13 cellular contexts compared by ENCODE assay signal in the genomic region with DNA sequence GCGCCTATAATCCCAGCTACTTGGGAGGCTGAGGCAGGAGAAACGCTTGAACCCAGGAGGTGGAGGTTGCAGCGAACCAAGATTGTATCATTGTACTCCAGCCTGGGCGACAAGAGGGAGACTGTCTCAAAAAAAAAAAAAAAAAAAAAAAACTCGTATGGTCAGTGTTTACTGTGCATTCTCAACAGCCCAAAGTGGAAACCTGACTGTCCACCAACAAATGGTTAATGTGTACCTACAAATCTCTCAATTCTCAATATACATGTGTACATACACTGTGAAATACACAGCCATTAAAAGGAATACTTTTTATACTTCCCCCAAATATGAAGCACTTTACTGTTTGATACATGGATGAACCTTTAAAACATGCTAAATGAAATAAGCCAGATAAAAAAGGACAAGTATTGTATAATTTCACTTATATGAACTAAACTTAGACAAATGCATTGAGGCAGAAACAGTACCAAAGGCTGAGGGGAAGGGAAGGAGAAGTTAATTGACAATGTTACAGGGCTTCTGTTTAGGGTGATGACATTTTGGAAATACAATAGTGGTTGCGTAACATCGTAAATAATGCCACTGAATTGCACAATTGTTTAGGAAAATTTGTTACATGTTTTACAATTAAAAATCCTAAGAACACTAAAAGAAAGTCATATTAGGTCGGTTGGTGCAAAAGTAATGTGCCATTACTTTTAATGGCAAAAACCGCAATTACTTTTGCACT. TPM values are rescaled to one million over a fixed set of nuclear protein-coding genes. Genes with fewer than 3 reads are reported as not detected.
DNase-seq lines count a peak whose midpoint lies in the region; FAIRE-seq and TF ChIP-seq lines count a peak whose summit lies in the region.
"Had no signal": no experiment of that assay in that cellular context is flagged by ENCODE, and none has a peak within 500 bp of the region (broad histone marks: within the 10 kb centered on the region; RNA-seq: fewer than 3 reads in every experiment).

No MANE protein-coding gene starts in this region.

- FAIRE-seq in H1 (lab: Jason Lieb, UNC) = no peak
- FAIRE-seq: pancreas had no signal

- H3K27me3 ChIP-seq in H1 (replicated peaks in 1 of 4; ENCODE audit: control insufficient read depth in 3 of 4, extremely low read depth in 1 of 4, insufficient read depth in 3 of 4, low read length in 3 of 4) (no peaks in the 10 kb centered on the region), neutrophil (no peaks in the 10 kb centered on the region), mesendoderm (ENCODE audit: insufficient read depth, low read length, poor library complexity) (no peaks in the 10 kb centered on the region)
- H3K27me3 ChIP-seq: pancreas, transverse colon had no signal

- peaks cover 2 to 6% (median 3%) of the 10 kb centered on the region in 3 donors for H3K27me3 Mint-ChIP-seq in immature natural killer cell (ENCODE audit: low read depth in 3 of 3)
- H3K27me3 Mint-ChIP-seq: activated naive CD4-positive, alpha-beta T cell treated with anti-CD3 and anti-CD28 coated beads, Interleukin-2, amount 10 ng/mL, durations not matched to agents 7 days and 5 days had no signal

- DNase-seq in SIG-M5 treated with dmso at 0.1 percent for 504 hours (lab: John Stamatoyannopoulos, UW; ENCODE audit: unreplicated experiment) (peak; percentile 64), SIG-M5 (lab: John Stamatoyannopoulos, UW) (no peak), NOMO-1 (lab: John Stamatoyannopoulos, UW; ENCODE audit: unreplicated experiment in 2 of 2) (peak; percentile 46 to 71), H1 (ENCODE audit: low read depth in 1 of 2, low spot score in 2 of 2) (no peak), mesendoderm (no peak), immature natural killer cell (no peak), HPDE6-E6E7 (ENCODE audit: extremely low spot score) (no peak)
- DNase-seq: activated naive CD4-positive, alpha-beta T cell treated with anti-CD3 and anti-CD28 coated beads, Interleukin-2, amount 10 ng/mL, durations not matched to agents 7 days and 5 days; NCI-H2171 treated with DMSO at 0.1 percent for 48 hours; stimulated activated CD4-positive, alpha-beta T cell treated with anti-CD3 and anti-CD28 coated beads, Interleukin-15, amount 100 ng/mL, for 24 hours; transverse colon had no signal

- no peak overlapping the region for H2BK5ac ChIP-seq in H1 (ENCODE audit: low read depth, low read length)
- no peak overlapping the region for H2BK5ac ChIP-seq in mesendoderm (ENCODE audit: low read length)

- H3K23me2 ChIP-seq in H1 (ENCODE audit: low read depth, low read length) = 0 out of 2 replicates have a peak, but pooled peaks cover 3% of the 10 kb centered on the region

- TF ChIP-seq POLR2A in H1 (IDR thresholded peaks at IDR 0.05; ENCODE audit: control extremely low read depth in 1 of 2, low read depth in 2 of 2, low read length in 2 of 2) = no peak

- H3K4me1 ChIP-seq in H1 (replicated peaks in 1 of 4; ENCODE audit: control insufficient read depth in 3 of 4, insufficient read depth in 4 of 4, low read length in 3 of 4) (peaks cover 0 to 8% (median 3%) of the 10 kb centered on the region in 4 experiments; a peak in 4 of 7 replicates), neutrophil (ENCODE audit: control insufficient read depth in 1 of 2, insufficient read depth in 1 of 2, low read depth in 1 of 2, low read length in 1 of 2) (peaks cover 49 to 55% of the 10 kb centered on the region in 2 experiments), mesendoderm (ENCODE audit: control insufficient read depth, low read depth, low read length) (peaks cover 2% of the 10 kb centered on the region)

- no peak overlapping the region for H2AFZ ChIP-seq in H1 (ENCODE audit: low read length)

- H2AK5ac ChIP-seq in H1 (ENCODE audit: low read depth, low read length) = no peak overlapping the region
- H2AK5ac ChIP-seq in mesendoderm (ENCODE audit: low read length) = no peak overlapping the region

- peaks cover 14 to 21% of the 10 kb centered on the region in 2 donors for H3K4me1 Mint-ChIP-seq in immature natural killer cell

- no peak overlapping the region for H2BK20ac ChIP-seq in H1 (ENCODE audit: low read length)

- no peaks in the 10 kb centered on the region for H3K9me3 Mint-ChIP-seq in immature natural killer cell
- H3K9me3 Mint-ChIP-seq: activated naive CD4-positive, alpha-beta T cell treated with anti-CD3 and anti-CD28 coated beads, Interleukin-2, amount 10 ng/mL, durations not matched to agents 7 days and 5 days had no signal

- H3K27ac Mint-ChIP-seq in immature natural killer cell = peak overlapping the region in 2 of 6 donors; percentile 1 to 18
- H3K27ac Mint-ChIP-seq: activated naive CD4-positive, alpha-beta T cell treated with anti-CD3 and anti-CD28 coated beads, Interleukin-2, amount 10 ng/mL, durations not matched to agents 7 days and 5 days had no signal

- no peak for TF ChIP-seq RAD21 in H1 (IDR thresholded peaks at IDR 0.05 in 1 of 2, conservative IDR thresholded peaks at IDR 0.05 in 1 of 2; ENCODE audit: low read depth in 2 of 2, low read length in 2 of 2)

- H3K36me3 ChIP-seq in H1 (ENCODE audit: control insufficient read depth in 2 of 4, insufficient read depth in 4 of 4, low read length in 3 of 4) (peaks cover 5 to 43% (median 29%) of the 10 kb centered on the region in 4 experiments), neutrophil (peaks cover 43% of the 10 kb centered on the region), mesendoderm (ENCODE audit: control insufficient read depth, insufficient read depth, low read length) (peaks cover 7% of the 10 kb centered on the region)

- H3K79me1 ChIP-seq in H1 (ENCODE audit: low read depth, low read length) = no peaks in the 10 kb centered on the region
- no peaks in the 10 kb centered on the region for H3K79me1 ChIP-seq in mesendoderm (ENCODE audit: low read length)

- no peak overlapping the region for H3K14ac ChIP-seq in H1 (ENCODE audit: insufficient read length)

- no peak overlapping the region for H3K18ac ChIP-seq in H1 (ENCODE audit: extremely low read depth, low read length)
- no peak overlapping the region for H3K18ac ChIP-seq in mesendoderm (ENCODE audit: low read length)

- H2BK15ac ChIP-seq in H1 (ENCODE audit: low read length) (no peak overlapping the region), mesendoderm (replicated peaks; ENCODE audit: low read depth) (no peak overlapping the region)

- CTCF ChIA-PET in H1 (lab: Charles Lee; ENCODE audit: partially characterized antibody) = interaction anchor here (0.9 to 1.1 kb wide), 2 partner anchors 175 to 246 kb away, joined by 3 read pairs; no protein-coding TSS in a partner anchor

- H3K23ac ChIP-seq in H1 (ENCODE audit: insufficient read length) (no peak overlapping the region), mesendoderm (ENCODE audit: low read length) (no peak overlapping the region)

- no peak overlapping the region for H3K4me3 Mint-ChIP-seq in immature natural killer cell
- H3K4me3 Mint-ChIP-seq: activated naive CD4-positive, alpha-beta T cell treated with anti-CD3 and anti-CD28 coated beads, Interleukin-2, amount 10 ng/mL, durations not matched to agents 7 days and 5 days had no signal

- TF ChIP-seq EP300 in H1 (IDR thresholded peaks at IDR 0.05; ENCODE audit: borderline replicate concordance in 1 of 2, low read depth in 2 of 2, low read length in 2 of 2) = no peak

- no peak overlapping the region for H4K8ac ChIP-seq in H1 (ENCODE audit: extremely low read depth, insufficient read depth, low read length)
- no peak overlapping the region for H4K8ac ChIP-seq in mesendoderm (ENCODE audit: low read depth, low read length)

- H3K9me3 ChIP-seq in H1 (ENCODE audit: insufficient read depth in 2 of 2, low read depth in 1 of 2, low read length in 1 of 2) (no peaks in the 10 kb centered on the region), neutrophil (no peaks in the 10 kb centered on the region)
- H3K9me3 ChIP-seq: pancreas, transverse colon had no signal

- POLR2A ChIA-PET in H1 (lab: Charles Lee; ENCODE audit: partially characterized antibody) = interaction anchor here (1.7 to 7.5 kb wide), 3 partner anchors 13 to 16 kb away, joined by 3 to 84 read pairs (median 78); a partner anchor contains a TSS

- peaks cover 18 to 20% (median 18%) of the 10 kb centered on the region in 3 donors for H3K36me3 Mint-ChIP-seq in immature natural killer cell

- H4K5ac ChIP-seq in H1 (ENCODE audit: insufficient read length, low read depth, low read length) (no peak overlapping the region), mesendoderm (ENCODE audit: low read length) (no peak overlapping the region)

- 85% methylated on average over 8 of the region's 9 CpGs; no CpG with 5 or more reads in 1 of the 2 experiments for WGBS in H1 (ENCODE audit: extremely low coverage in 1 of 2, insufficient coverage in 1 of 2, insufficient read length in 1 of 2, insufficient replicate concordance in 2 of 2, low coverage in 1 of 2, low lambda C conversion rate in 2 of 2, missing lambda C conversion rate in 1 of 2), 2 experiments
- WGBS in mesendoderm (ENCODE audit: extremely low coverage, insufficient coverage, low lambda C conversion rate) = no CpG with 5 or more reads among the region's 9 CpGs

- H3K27ac ChIP-seq in H1 (ENCODE audit: low read depth, low read length) (no peak overlapping the region), neutrophil (peak overlapping the region; percentile 71), mesendoderm (ENCODE audit: low read depth, low read length) (no peak overlapping the region)
- H3K27ac ChIP-seq: transverse colon had no signal

- H2BK120ac ChIP-seq in H1 (replicated peaks; ENCODE audit: low read depth, low read length) (no peak overlapping the region), mesendoderm (ENCODE audit: low read depth, low read length) (no peak overlapping the region)

- H3K79me2 ChIP-seq in H1 (ENCODE audit: control insufficient read depth in 1 of 2, insufficient read depth in 2 of 2, low read length in 2 of 2) = no peaks in the 10 kb centered on the region
- no peaks in the 10 kb centered on the region for H3K79me2 ChIP-seq in mesendoderm (ENCODE audit: control insufficient read depth, insufficient read depth, low read length)

- peaks cover 0 to 3% of the 10 kb centered on the region in 2 experiments for H4K20me1 ChIP-seq in H1 (replicated peaks in 1 of 2; ENCODE audit: control insufficient read depth in 1 of 2, insufficient read depth in 2 of 2, low read length in 2 of 2)

- H3K4ac ChIP-seq in H1 (replicated peaks; ENCODE audit: insufficient read length, low read depth, low read length) (no peak overlapping the region), mesendoderm (ENCODE audit: low read depth, low read length) (no peak overlapping the region)

- no peak overlapping the region for H3K4me2 ChIP-seq in H1 (ENCODE audit: insufficient read depth in 1 of 2, low read depth in 2 of 2, low read length in 2 of 2)
- H3K4me2 ChIP-seq in mesendoderm (ENCODE audit: low read length) = no peak overlapping the region

- no peak overlapping the region for H4K91ac ChIP-seq in H1 (replicated peaks; ENCODE audit: insufficient read length, low read length)

- no peak overlapping the region for H2BK12ac ChIP-seq in H1 (ENCODE audit: low read depth, low read length)

- H3K4me3 ChIP-seq in H1 (ENCODE audit: extremely low read depth in 1 of 4, insufficient read depth in 2 of 4, low read depth in 3 of 4, low read length in 4 of 4) (no peak overlapping the region), neutrophil (ENCODE audit: low read depth in 1 of 2, low read length in 1 of 2) (no peak overlapping the region), mesendoderm (ENCODE audit: low read length) (no peak overlapping the region)
- H3K4me3 ChIP-seq: pancreas, transverse colon had no signal

- TF ChIP-seq CTCF in H1 (IDR thresholded peaks at IDR 0.05; ENCODE audit: control extremely low read depth in 1 of 3, insufficient read depth in 1 of 3, low read depth in 1 of 3, low read length in 3 of 3) (no peak), neutrophil (IDR thresholded peaks at IDR 0.05) (no peak)

- no peak overlapping the region for H3K9ac ChIP-seq in H1 (replicated peaks in 1 of 4; ENCODE audit: extremely low read depth in 1 of 4, low read depth in 3 of 4, low read length in 3 of 4)
- H3K9ac ChIP-seq in mesendoderm (ENCODE audit: low read length) = no peak overlapping the region

- H3K56ac ChIP-seq in H1 (replicated peaks; ENCODE audit: insufficient read length, low read depth, low read length) (no peak overlapping the region), mesendoderm (ENCODE audit: low read length) (no peak overlapping the region)

RNA-seq across cellular contexts. Expression of a gene that starts 16.6 kb away (rescaled TPM):
- total RNA-seq in H1 (2021; fragmentation: NEBNext Ultra II Directional; extraction: Animal tissue kit (Norgen Biotek cat#: 25700)) = 159 and 169 TPM in 2 replicates
- polyA plus RNA-seq in H1 (2011; rRNA removed) (26.4 and 54.4 TPM in 2 replicates), immature natural killer cell (100 to 1,000 TPM in 1 of 3 donors, 10 to 100 TPM in 2; 64.2 to 108 (median 95.2) TPM)
- 71.6 TPM for polyA plus RNA-seq in H1 (2011; cell fraction: cytosol; rRNA removed)
- 19.5 TPM for polyA plus RNA-seq in H1 (2011; cell fraction: nucleus; rRNA removed)
- 107 to 156 TPM (median 119 TPM) in 4 replicates for polyA plus RNA-seq in H1 (2012, experiment 1 of 2)
- polyA plus RNA-seq in H1 (2012, experiment 2 of 2) = 16.9 TPM
- 109 TPM for polyA plus RNA-seq in H1 (2013, experiment 1 of 2)
- 112 TPM for polyA plus RNA-seq in H1 (2013, experiment 2 of 2)
- polyA minus RNA-seq in H1 (2011; rRNA and poly(A)+ RNA removed) = 60.3 and 63.9 TPM in 2 replicates
- 68.3 TPM for polyA minus RNA-seq in H1 (2011; cell fraction: cytosol; rRNA and poly(A)+ RNA removed)
- 45.2 TPM for polyA minus RNA-seq in H1 (2011; cell fraction: nucleus; rRNA and poly(A)+ RNA removed)
- 230 TPM for polyA plus RNA-seq in mesendoderm (2013, experiment 1 of 2)
- 230 TPM for polyA plus RNA-seq in mesendoderm (2013, experiment 2 of 2)

RNA-seq across cellular contexts. Expression of a gene that starts 34.9 kb away (rescaled TPM):
- 25.2 and 26.0 TPM in 2 replicates for total RNA-seq in H1 (2021; fragmentation: NEBNext Ultra II Directional; extraction: Animal tissue kit (Norgen Biotek cat#: 25700))
- polyA plus RNA-seq in H1 (2011; rRNA removed) (6.5 and 8.4 TPM in 2 replicates), immature natural killer cell (10 to 100 TPM; 15.5 to 35.7 (median 22.5) TPM)
- 10.7 TPM for polyA plus RNA-seq in H1 (2011; cell fraction: cytosol; rRNA removed)
- 4.8 TPM for polyA plus RNA-seq in H1 (2011; cell fraction: nucleus; rRNA removed)
- polyA plus RNA-seq in H1 (2012, experiment 1 of 2) = 15.7 to 24.6 TPM (median 17.7 TPM) in 4 replicates
- 2.2 TPM for polyA plus RNA-seq in H1 (2012, experiment 2 of 2)
- polyA plus RNA-seq in H1 (2013, experiment 1 of 2) = 11.1 TPM
- polyA plus RNA-seq in H1 (2013, experiment 2 of 2) = 11.1 TPM
- polyA minus RNA-seq in H1 (2011; rRNA and poly(A)+ RNA removed) = 23.3 and 27.1 TPM in 2 replicates
- polyA minus RNA-seq in H1 (2011; cell fraction: cytosol; rRNA and poly(A)+ RNA removed) = 14.6 TPM
- polyA minus RNA-seq in H1 (2011; cell fraction: nucleus; rRNA and poly(A)+ RNA removed) = 8.9 TPM
- 15.3 TPM for polyA plus RNA-seq in mesendoderm (2013, experiment 1 of 2)
- 15.4 TPM for polyA plus RNA-seq in mesendoderm (2013, experiment 2 of 2)

RNA-seq across cellular contexts. Expression of a gene that starts 40.2 kb away (rescaled TPM):
- total RNA-seq in H1 (2021; fragmentation: NEBNext Ultra II Directional; extraction: Animal tissue kit (Norgen Biotek cat#: 25700)) = 40.7 and 41.0 TPM in 2 replicates
- polyA plus RNA-seq in H1 (2011; rRNA removed) = 19.7 and 29.9 TPM in 2 replicates
- polyA plus RNA-seq in H1 (2011; cell fraction: cytosol; rRNA removed) = 41.5 TPM
- 22.4 TPM for polyA plus RNA-seq in H1 (2011; cell fraction: nucleus; rRNA removed)
- 42.1 to 53.9 TPM (median 48.2 TPM) in 4 replicates for polyA plus RNA-seq in H1 (2012, experiment 1 of 2)
- 14.4 TPM for polyA plus RNA-seq in H1 (2012, experiment 2 of 2)
- 31.5 TPM for polyA plus RNA-seq in H1 (2013, experiment 1 of 2)
- polyA plus RNA-seq in H1 (2013, experiment 2 of 2) = 29.1 TPM
- 24.0 and 24.2 TPM in 2 replicates for polyA minus RNA-seq in H1 (2011; rRNA and poly(A)+ RNA removed)
- polyA minus RNA-seq in H1 (2011; cell fraction: cytosol; rRNA and poly(A)+ RNA removed) = 23.4 TPM
- 39.8 TPM for polyA minus RNA-seq in H1 (2011; cell fraction: nucleus; rRNA and poly(A)+ RNA removed)
- polyA plus RNA-seq in mesendoderm (2013, experiment 1 of 2) = 35.3 TPM
- polyA plus RNA-seq in mesendoderm (2013, experiment 2 of 2) = 36.5 TPM
- 10 to 100 TPM; 32.7 to 43.1 (median 33.8) TPM for polyA plus RNA-seq in immature natural killer cell

Comparison
In these comparisons a context has a peak if more than half of its experiments do, and no peak if none do; other contexts are left out.
1. DNase-seq: peak in SIG-M5 treated with dmso at 0.1 percent for 504 hours (single experiment) and NOMO-1 (2 of 2); none in SIG-M5 (single experiment), H1 (0 of 2), mesendoderm (single experiment), immature natural killer cell (0 of 3) and HPDE6-E6E7 (single experiment).